ENCODE assay signal across 8 cellular contexts in genomic region chr3:16884748-16885587, GRCh38. TPM values are rescaled to one million over a fixed set of nuclear protein-coding genes. Genes with fewer than 3 reads are reported as not detected.
DNase-seq lines count a peak whose midpoint lies in the region; ATAC-seq and TF ChIP-seq lines count a peak whose summit lies in the region.

PLCL2 (plus strand) TSS chr3:16884955; CDS start chr3:16885040, 85 bp downstream.

- peak within 1 kb of the TSS; percentile 95 for H3K4me2 ChIP-seq in GM23338

- no peaks in the 10 kb centered on the region for H3K9me2 ChIP-seq in GM23338 (ENCODE audit: insufficient read depth)

- no peaks in the 10 kb centered on the region for H3K36me3 ChIP-seq in GM23338 (ENCODE audit: insufficient read depth)

- H3F3A ChIP-seq in GM23338 (replicated peaks; ENCODE audit: low read depth): peaks cover 8% of the 10 kb centered on the region; the same call in 1 of the 2 replicates

- ATAC-seq in GM23338 (peak; percentile 14), left lobe of liver (peak; percentile 63)

- no peaks in the 10 kb centered on the region for H4K20me1 ChIP-seq in GM23338 (replicated peaks; ENCODE audit: insufficient read depth)

- TF ChIP-seq CTCF in GM10248 (IDR thresholded peaks at IDR 0.05; ENCODE audit: control extremely low read depth, extremely low read depth, low read depth, missing control alignments) (peak; percentile 14), GM23338 (conservative IDR thresholded peaks at IDR 0.05; ENCODE audit: low read depth in 2 of 2) (no peak; a peak in 1 of 4 replicates)

- H3K27me3 ChIP-seq in GM23338 (ENCODE audit: insufficient read depth): peaks cover 61% of the 10 kb centered on the region

- peak within 1 kb of the TSS; percentile 94 for H2AFZ ChIP-seq in GM23338

- H3K79me2 ChIP-seq in GM23338 (replicated peaks; ENCODE audit: insufficient read depth): peaks cover 20% of the 10 kb centered on the region

- H3K4me1 Mint-ChIP-seq in GM23338: peaks cover 41% of the 10 kb centered on the region

- CTCF ChIA-PET in GM10248 (lab: Yijun Ruan, JAX): interaction anchor here (0.7 to 4.5 kb wide), 34 partner anchors 11 to 351 kb away, joined by 3 to 44 read pairs (median 4); no protein-coding TSS in a partner anchor

- DNase-seq in GM10248 (ENCODE audit: extremely low spot score) (peak; percentile 73), GM23338 (ENCODE audit: low spot score) (peak; percentile 66), LoVo (ENCODE audit: low spot score) (peak; percentile 43), cerebellum (ENCODE audit: low spot score) (peak; percentile 77), left lobe of liver (ENCODE audit: low spot score) (peak; percentile 70), NCI-H1930 (lab: John Stamatoyannopoulos, UW) (no peak)
- DNase-seq in activated CD4-positive, CD25-positive, alpha-beta regulatory T cell (lab: John Stamatoyannopoulos, UW): peak; percentile 31 to 49 (median 44)
- DNase-seq in stimulated activated CD4-positive, alpha-beta T cell treated with anti-CD3 and anti-CD28 coated beads, Interleukin-4, amount 100 ng/mL, for 1 hour: peak; percentile 66

- POLR2A ChIA-PET in GM10248 (lab: Yijun Ruan, JAX): no interaction called here

- peaks cover 32% of the 10 kb centered on the region for H3K4me1 ChIP-seq in GM23338 (ENCODE audit: insufficient read depth)

- no peaks in the 10 kb centered on the region; the same call in 2 of the 3 replicates for H3K36me3 Mint-ChIP-seq in GM23338 (ENCODE audit: low read depth)

- peaks cover 15% of the 10 kb centered on the region for H3K27me3 Mint-ChIP-seq in GM23338 (ENCODE audit: insufficient read depth, low read depth, poor library complexity)

- H3K4me3 Mint-ChIP-seq in GM23338: peak within 1 kb of the TSS; percentile 83

- peak within 1 kb of the TSS; percentile 76 for H3K4me3 ChIP-seq in GM23338

- no peak within 1 kb of the TSS for H3K27ac ChIP-seq in GM23338 (ENCODE audit: low read depth)

- H3K9me3 Mint-ChIP-seq in GM23338: no peaks in the 10 kb centered on the region; the same call in 2 of the 3 replicates

- H3K27ac Mint-ChIP-seq in GM23338: no peak within 1 kb of the TSS

TF ChIP-seq in GM23338, 12 proteins besides CTCF, POLR2A, EP300 and RAD21:
- TF ChIP-seq JUNB (IDR thresholded peaks at IDR 0.05; ENCODE audit: unreplicated experiment) (no peak), CREB1 (CRISPR knock-in tag; IDR thresholded peaks at IDR 0.05; ENCODE audit: low read depth) (no peak), NANOG (IDR thresholded peaks at IDR 0.05; ENCODE audit: borderline replicate concordance) (no peak), REST (IDR thresholded peaks at IDR 0.05; ENCODE audit: unreplicated experiment) (no peak), ZNF462 (CRISPR knock-in tag; IDR thresholded peaks at IDR 0.05) (no peak), ZNF331 (CRISPR knock-in tag; IDR thresholded peaks at IDR 0.05; ENCODE audit: low read depth) (no peak), EZH2 (IDR thresholded peaks at IDR 0.05; ENCODE audit: low read depth, unreplicated experiment) (no peak), EZH2phosphoT487 (IDR thresholded peaks at IDR 0.05; ENCODE audit: unreplicated experiment) (no peak), STAT1 (IDR thresholded peaks at IDR 0.05; ENCODE audit: unreplicated experiment) (no peak), POLR2AphosphoS5 (IDR thresholded peaks at IDR 0.05; ENCODE audit: low read depth) (no peak), ETS1 (IDR thresholded peaks at IDR 0.05) (no peak), ZNF114 (CRISPR knock-in tag; IDR thresholded peaks at IDR 0.05) (no peak)

RNA-seq across cellular contexts. Expression of gene PLCL2, which starts in this region (rescaled TPM):
- total RNA-seq in GM23338 (2014; rRNA removed; shearing (Covaris generic)): 9.2 and 9.7 TPM in 2 replicates
- 1.3 and 1.6 TPM in 2 replicates for polyA plus RNA-seq in GM23338 (2016; fragmentation: Nextera tagmentation; extraction: Ambion mirVana)
- 54.8 TPM for total RNA-seq in cerebellum
- 5.6 TPM for total RNA-seq in left lobe of liver

Comparison
In these comparisons a context has a peak if more than half of its experiments do, and no peak if none do; other contexts are left out.
1. DNase-seq: peak in GM10248 (single experiment), GM23338 (single experiment), LoVo (single experiment), activated CD4-positive, CD25-positive, alpha-beta regulatory T cell (4 of 4), cerebellum (single experiment), left lobe of liver (single experiment) and stimulated activated CD4-positive, alpha-beta T cell treated with anti-CD3 and anti-CD28 coated beads, Interleukin-4, amount 100 ng/mL, for 1 hour (single experiment); none in NCI-H1930 (0 of 2).